In genomic region chr17:81239714-81240555, GRCh38 we compare ENCODE assay signal across 1 cellular context.
TF ChIP-seq lines count a peak whose summit lies in the region.

No MANE protein-coding gene starts in this region.

TF ChIP-seq in IMR-90, 13 proteins besides CTCF, POLR2A, EP300 and RAD21:
- TF ChIP-seq MAZ (IDR thresholded peaks at IDR 0.05; ENCODE audit: borderline replicate concordance, low read depth, low read length) = no peak
